Comparison of ENCODE assay signal across 22 cellular contexts in genomic region chrX:100207331-100208024, GRCh38.
DNase-seq lines count a peak whose midpoint lies in the region; ATAC-seq, FAIRE-seq and TF ChIP-seq lines count a peak whose summit lies in the region.
"Had no signal": no experiment of that assay in that cellular context is flagged by ENCODE, and none has a peak within 500 bp of the region (broad histone marks: within the 10 kb centered on the region; RNA-seq: fewer than 3 reads in every experiment).

No MANE protein-coding gene starts in this region.

- no peaks in the 10 kb centered on the region for H3K79me2 ChIP-seq in GM12878 (ENCODE audit: control insufficient read depth, insufficient read depth, low read length)

- RAD21 ChIA-PET in GM12878 (lab: Charles Lee; ENCODE audit: unreplicated experiment), result no interaction called here

- POLR2A ChIA-PET in GM12878 (lab: Charles Lee), result no interaction called here

- intact Hi-C loops in GM12878 (cut with micrococcal nuclease; ENCODE audit: unreplicated experiment), result no loop called here
- intact Hi-C loops in thyroid gland (cut with DNase I), result no loop called here

- TF ChIP-seq EP300 in GM12878 (IDR thresholded peaks at IDR 0.05; ENCODE audit: borderline replicate concordance in 1 of 2, control insufficient read depth in 1 of 2, low read depth in 2 of 2, low read length in 2 of 2), result no peak

- H2AFZ ChIP-seq in GM12878 (ENCODE audit: control insufficient read depth, low read depth, low read length), result no peak overlapping the region

- TF ChIP-seq CTCF in GM12878 (IDR thresholded peaks at IDR 0.05 in 2 of 3, conservative IDR thresholded peaks at IDR 0.05 in 1 of 3; ENCODE audit: control insufficient read depth in 2 of 3, extremely low read depth in 1 of 3, insufficient read depth in 1 of 3, low read depth in 3 of 3, low read length in 3 of 3), result no peak
- no peak for TF ChIP-seq CTCF in thyroid gland (IDR thresholded peaks at IDR 0.05)

- in situ Hi-C loops in GM12878 (cut with MboI), result no loop called here

- H4K20me1 ChIP-seq in GM12878 (ENCODE audit: control insufficient read depth, insufficient read depth), result no peaks in the 10 kb centered on the region

- BruUV-seq in GM12878 (replicated peaks; lab: Mats Ljungman, UMichigan), result no TSS peak

- H3K4me2 ChIP-seq in GM12878 (ENCODE audit: control insufficient read depth, insufficient read depth), result no peak overlapping the region

- SMC1A ChIA-PET in GM12878 (lab: Charles Lee; ENCODE audit: uncharacterized antibody, unreplicated experiment), result interaction anchor here (0.8 to 1.2 kb wide), 2 partner anchors 57 to 122 kb away, joined by 3 to 4 read pairs; no protein-coding TSS in a partner anchor

- H3K36me3 ChIP-seq in GM12878 (ENCODE audit: control insufficient read depth in 2 of 2, insufficient read depth in 2 of 2, low read length in 1 of 2) (no peaks in the 10 kb centered on the region), thyroid gland (no peaks in the 10 kb centered on the region)
- H3K36me3 ChIP-seq: adrenal gland, breast epithelium, left ventricle myocardium inferior, MG63 had no signal

- CTCF ChIA-PET in GM12878 (lab: Yijun Ruan, JAX), result interaction anchor here (1.5 kb wide), 1 partner anchor 11 kb away, joined by 3 read pairs; no protein-coding TSS in a partner anchor

- 4% methylated on average over 5 of the region's 5 CpGs for whole genome bisulfite sequencing in GM12878 (ENCODE audit: insufficient coverage, insufficient replicate concordance, low lambda C conversion rate, missing lambda C conversion rate)
- WGBS in thyroid gland, 2 donors, result 26 to 30% methylated on average over 5 of the region's 5 CpGs

- ATAC-seq in GM19395 (IDR thresholded peaks at IDR 0.05; ENCODE audit: unreplicated experiment), result peak; percentile 56
- peak; percentile 64 for ATAC-seq in HG03432 (IDR thresholded peaks at IDR 0.05; ENCODE audit: unreplicated experiment)
- peak; percentile 71 for ATAC-seq in GM12878
- ATAC-seq in GM21619 (IDR thresholded peaks at IDR 0.05; ENCODE audit: unreplicated experiment), result no peak
- ATAC-seq in HG03457 (IDR thresholded peaks at IDR 0.05; ENCODE audit: unreplicated experiment), result no peak
- ATAC-seq: activated CD8-positive, alpha-beta T cell treated with anti-CD3 and anti-CD28 coated beads for 36 hours had no signal

- no peak overlapping the region for H3K4me3 ChIP-seq in GM12878
- no peak overlapping the region for H3K4me3 ChIP-seq in thyroid gland (replicated peaks in 1 of 3)
- H3K4me3 ChIP-seq: adrenal gland, breast epithelium, left ventricle myocardium inferior, MG63, SK-N-MC had no signal

- H3K4me1 ChIP-seq in GM12878 (ENCODE audit: control insufficient read depth, insufficient read depth, low read length) (no peaks in the 10 kb centered on the region), thyroid gland (no peaks in the 10 kb centered on the region)
- H3K4me1 ChIP-seq: adrenal gland, breast epithelium, left ventricle myocardium inferior had no signal

- DNase-seq in GM12878 (ENCODE audit: low read depth, low spot score) (no peak), thyroid gland (peak; percentile 2 to 12), NCI-H446 treated with DMSO at 0.1 percent for 48 hours (lab: John Stamatoyannopoulos, UW) (no peak)
- DNase-seq: activated B cell treated with CpG ODN at 0.5 μM for 24 hours; activated CD8-positive, alpha-beta T cell treated with anti-CD3 and anti-CD28 coated beads for 36 hours; adrenal gland; Calu3; cortex of kidney; EL; glutamatergic neuron; left ventricle myocardium inferior; MG63; NCI-H1694 treated with DMSO at 0.1 percent for 48 hours; NK-92 treated with Interleukin-12 subunit alpha and Interleukin-12 subunit beta, amount 100 ng/mL, for 24 hours; stimulated activated CD4-positive, alpha-beta T cell treated with anti-CD3 and anti-CD28 coated beads, Interleukin-4, amount 100 ng/mL, for 4 hours had no signal

- TF ChIP-seq RAD21 in GM12878 (IDR thresholded peaks at IDR 0.05; ENCODE audit: insufficient read depth, low read depth, low read length), result no peak

- no peak overlapping the region for H3K9ac ChIP-seq in GM12878 (ENCODE audit: control insufficient read depth, insufficient read depth, low read length)

- no peak for FAIRE-seq in GM12878 (lab: Jason Lieb, UNC)
- FAIRE-seq: GM19239 had no signal

- H3K27me3 ChIP-seq in GM12878 (replicated peaks in 1 of 2; ENCODE audit: control insufficient read depth in 2 of 2, insufficient read depth in 2 of 2, low read length in 1 of 2), result no peaks in the 10 kb centered on the region
- no peaks in the 10 kb centered on the region for H3K27me3 ChIP-seq in thyroid gland
- H3K27me3 ChIP-seq: adrenal gland, MG63 had no signal

- no peak overlapping the region for H3K27ac ChIP-seq in GM12878 (ENCODE audit: control insufficient read depth, insufficient read depth)
- no peak overlapping the region for H3K27ac ChIP-seq in thyroid gland
- H3K27ac ChIP-seq: adrenal gland, breast epithelium, left ventricle myocardium inferior, SK-N-MC had no signal

- TF ChIP-seq POLR2A in GM12878 (IDR thresholded peaks at IDR 0.05; ENCODE audit: low read depth, low read length), result no peak
- TF ChIP-seq POLR2A in thyroid gland (IDR thresholded peaks at IDR 0.05), result no peak

- no peaks in the 10 kb centered on the region for H3K9me3 ChIP-seq in GM12878 (replicated peaks; ENCODE audit: control insufficient read depth, insufficient read depth, low read length)
- no peaks in the 10 kb centered on the region for H3K9me3 ChIP-seq in thyroid gland
- H3K9me3 ChIP-seq: adrenal gland, left ventricle myocardium inferior, MG63 had no signal

TF ChIP-seq in GM12878, 131 proteins besides CTCF, POLR2A, EP300 and RAD21:
- TF ChIP-seq ESRRA (IDR thresholded peaks at IDR 0.05; ENCODE audit: low read length) (no peak), SPI1 (IDR thresholded peaks at IDR 0.05; ENCODE audit: borderline replicate concordance, insufficient read depth, low read depth, low read length) (peak; percentile 32; the same call in 1 of the 2 replicates), TBL1XR1 (IDR thresholded peaks at IDR 0.05; ENCODE audit: low read depth, low read length) (no peak), MXI1 (IDR thresholded peaks at IDR 0.05; ENCODE audit: low read depth, low read length) (no peak)

Comparison
In these comparisons a context has a peak if more than half of its experiments do, and no peak if none do; other contexts are left out.
1. ATAC-seq: peak in GM19395 (single experiment), HG03432 (single experiment) and GM12878 (single experiment); none in GM21619 (single experiment) and HG03457 (single experiment).
2. DNase-seq: peak in thyroid gland (2 of 2); none in GM12878 (single experiment) and NCI-H446 treated with DMSO at 0.1 percent for 48 hours (single experiment).